30 cellular contexts compared by ENCODE assay signal in the genomic region with DNA sequence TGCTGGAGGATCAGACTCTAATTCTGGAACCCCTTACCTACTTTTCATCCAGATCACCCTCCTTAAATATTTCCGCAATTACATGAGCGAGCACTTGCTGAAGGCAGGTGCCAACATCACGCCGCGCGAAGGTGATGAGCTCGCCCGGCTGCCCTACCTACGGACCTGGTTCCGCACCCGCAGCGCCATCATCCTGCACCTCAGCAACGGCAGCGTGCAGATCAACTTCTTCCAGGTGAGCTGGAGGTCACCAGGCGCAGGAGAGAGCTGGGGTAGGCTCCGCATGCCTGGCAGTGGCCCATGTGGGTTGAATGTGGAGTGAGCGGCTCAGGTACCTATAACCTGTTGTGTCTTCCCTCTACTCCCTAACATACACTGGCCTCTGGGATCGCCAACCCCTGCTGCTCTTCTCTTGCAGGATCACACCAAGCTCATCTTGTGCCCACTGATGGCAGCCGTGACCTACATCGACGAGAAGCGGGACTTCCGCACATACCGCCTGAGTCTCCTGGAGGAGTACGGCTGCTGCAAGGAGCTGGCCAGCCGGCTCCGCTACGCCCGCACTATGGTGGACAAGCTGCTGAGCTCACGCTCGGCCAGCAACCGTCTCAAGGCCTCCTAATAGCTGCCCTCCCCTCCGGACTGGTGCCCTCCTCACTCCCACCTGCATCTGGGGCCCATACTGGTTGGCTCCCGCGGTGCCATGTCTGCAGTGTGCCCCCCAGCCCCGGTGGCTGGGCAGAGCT. TPM values are rescaled to one million over a fixed set of nuclear protein-coding genes. Genes with fewer than 3 reads are reported as not detected.
"Had no signal": no experiment of that assay in that cellular context is flagged by ENCODE, and none has a peak within 500 bp of the region (broad histone marks: within the 10 kb centered on the region; RNA-seq: fewer than 3 reads in every experiment).

No MANE protein-coding gene starts in this region.

- H3K27ac Mint-ChIP-seq: activated CD4-positive, alpha-beta memory T cell treated with anti-CD3 and anti-CD28 coated beads for 36 hours; activated naive CD4-positive, alpha-beta T cell treated with anti-CD3 and anti-CD28 coated beads, Interleukin-2, amount 10 ng/mL, durations not matched to agents 7 days and 5 days; activated T-cell treated with anti-CD3 and anti-CD28 coated beads, Interleukin-2, amount 50 U/mL, for 24 hours; dendritic cell treated with granulocyte-macrophage colony-stimulating factor and Interleukin-4, amounts not matched to agents 40 ng/mL and 50 ng/mL, for 4 days; endodermal cell; nephron had no signal

- H3K4me1 ChIP-seq: testis, transverse colon had no signal

- H3K4me3 ChIP-seq: esophagus squamous epithelium, left ventricle myocardium inferior, lung, skin epidermis, testis, transverse colon had no signal

- H3K9me3 Mint-ChIP-seq: activated CD4-positive, alpha-beta memory T cell treated with anti-CD3 and anti-CD28 coated beads for 36 hours; activated CD4-positive, alpha-beta T cell treated with anti-CD3 and anti-CD28 coated beads, Interleukin-2, amount 10 ng/mL, durations not matched to agents 24 days and 14 days; activated naive CD4-positive, alpha-beta T cell treated with anti-CD3 and anti-CD28 coated beads, Interleukin-2, amount 10 ng/mL, durations not matched to agents 7 days and 5 days; activated T-cell treated with anti-CD3 and anti-CD28 coated beads, Interleukin-2, amount 50 U/mL, for 24 hours; central memory CD8-positive, alpha-beta T cell; dendritic cell treated with granulocyte-macrophage colony-stimulating factor and Interleukin-4, amounts not matched to agents 40 ng/mL and 50 ng/mL, for 4 days; endodermal cell; nephron had no signal

- H3K9me3 ChIP-seq: esophagus squamous epithelium, left ventricle myocardium inferior, neutrophil, testis, transverse colon had no signal

- ATAC-seq: sciatic nerve had no signal

- H3K27ac ChIP-seq: epithelial cell of prostate, esophagus squamous epithelium, left ventricle myocardium inferior, neutrophil, skin epidermis, testis, transverse colon had no signal

- H3K4me1 Mint-ChIP-seq: central memory CD8-positive, alpha-beta T cell; nephron had no signal

- DNase-seq: activated CD4-positive, alpha-beta memory T cell treated with anti-CD3 and anti-CD28 coated beads for 36 hours; activated CD4-positive, alpha-beta T cell treated with anti-CD3 and anti-CD28 coated beads, Interleukin-2, amount 10 ng/mL, durations not matched to agents 24 days and 14 days; activated CD4-positive, CD25-positive, alpha-beta regulatory T cell treated with anti-CD3 and anti-CD28 coated beads, Interleukin-2, amount 50 U/mL, for 72 hours; activated CD8-positive, alpha-beta memory T cell treated with anti-CD3 and anti-CD28 coated beads, Interleukin-2, amount 50 U/mL, for 48 hours; activated gamma-delta T cell; activated naive CD4-positive, alpha-beta T cell treated with anti-CD3 and anti-CD28 coated beads, Interleukin-2, amount 10 ng/mL, durations not matched to agents 7 days and 5 days; activated T-cell treated with anti-CD3 and anti-CD28 coated beads, Interleukin-2, amount 50 U/mL, for 24 hours; endodermal cell; esophagus squamous epithelium; left ventricle myocardium inferior; stimulated activated CD4-positive, alpha-beta T cell treated with anti-CD3 and anti-CD28 coated beads, Interleukin-12 subunit alpha, Interleukin-12 subunit beta, amount 100 ng/mL, for 4 hours; stimulated activated CD4-positive, alpha-beta T cell treated with anti-CD3 and anti-CD28 coated beads, Interleukin-4, amount 100 ng/mL, for 1 hour; stimulated activated naive CD8-positive, alpha-beta T cell treated with anti-CD3 and anti-CD28 coated beads, Interleukin-15, Interleukin-2, amounts not matched to agents 100 U/mL and 50 U/mL, for 24 hours; testis; transverse colon had no signal

- H3K27me3 Mint-ChIP-seq: activated CD4-positive, alpha-beta memory T cell treated with anti-CD3 and anti-CD28 coated beads for 36 hours; activated CD4-positive, alpha-beta T cell treated with anti-CD3 and anti-CD28 coated beads, Interleukin-2, amount 10 ng/mL, durations not matched to agents 24 days and 14 days; central memory CD8-positive, alpha-beta T cell had no signal

- H3K27me3 ChIP-seq: esophagus squamous epithelium, testis, transverse colon had no signal

- H3K4me3 Mint-ChIP-seq: activated CD4-positive, alpha-beta memory T cell treated with anti-CD3 and anti-CD28 coated beads for 36 hours; activated CD4-positive, alpha-beta T cell treated with anti-CD3 and anti-CD28 coated beads, Interleukin-2, amount 10 ng/mL, durations not matched to agents 24 days and 14 days; activated naive CD4-positive, alpha-beta T cell treated with anti-CD3 and anti-CD28 coated beads, Interleukin-2, amount 10 ng/mL, durations not matched to agents 7 days and 5 days; activated T-cell treated with anti-CD3 and anti-CD28 coated beads, Interleukin-2, amount 50 U/mL, for 24 hours; central memory CD8-positive, alpha-beta T cell; dendritic cell treated with granulocyte-macrophage colony-stimulating factor and Interleukin-4, amounts not matched to agents 40 ng/mL and 50 ng/mL, for 4 days; endodermal cell; nephron had no signal

- FAIRE-seq: bronchial epithelial cell, frontal cortex, islet of Langerhans, urothelium cell line had no signal

RNA-seq across cellular contexts. Expression of a gene that starts 23.4 kb away (rescaled TPM):
- total RNA-seq: activated CD4-positive, alpha-beta memory T cell treated with anti-CD3 and anti-CD28 coated beads for 36 hours; activated CD4-positive, alpha-beta T cell treated with anti-CD3 and anti-CD28 coated beads, Interleukin-2, amount 10 ng/mL, durations not matched to agents 24 days and 14 days; activated CD8-positive, alpha-beta memory T cell treated with anti-CD3 and anti-CD28 coated beads for 36 hours; frontal cortex; left ventricle myocardium inferior; osteocyte; posterior vena cava; sciatic nerve had no signal
